Comparison of ENCODE assay signal across 8 cellular contexts in genomic region chr14:59187802-59188460, GRCh38. TPM values are rescaled to one million over a fixed set of nuclear protein-coding genes. Genes with fewer than 3 reads are reported as not detected.
DNase-seq lines count a peak whose midpoint lies in the region; ATAC-seq and TF ChIP-seq lines count a peak whose summit lies in the region.

No MANE protein-coding gene starts in this region.

- H3K4me1 ChIP-seq in upper lobe of left lung, result peaks cover 14 to 29% (median 23%) of the 10 kb centered on the region in 4 donors

- TF ChIP-seq CTCF in 22Rv1 (IDR thresholded peaks at IDR 0.05) (no peak), fibroblast of pulmonary artery (IDR thresholded peaks at IDR 0.05; ENCODE audit: low read length, missing control alignments) (no peak), upper lobe of left lung (IDR thresholded peaks at IDR 0.05) (no peak)

- H3K9me3 ChIP-seq in upper lobe of left lung, result no peaks in the 10 kb centered on the region

- DNase-seq in NCI-H524 (lab: John Stamatoyannopoulos, UW) (peak; percentile 93 to 95), fibroblast of pulmonary artery (ENCODE audit: low read depth) (no peak), occipital lobe (lab: John Stamatoyannopoulos, UW) (peak; percentile 27), upper lobe of left lung (peak in 1 of 2 donors; percentile 42)
- peak; percentile 68 for DNase-seq in activated CD8-positive, alpha-beta memory T cell treated with anti-CD3 and anti-CD28 coated beads, Interleukin-2, amount 50 U/mL, for 48 hours

- H3K27ac ChIP-seq in 22Rv1, result peak overlapping the region; percentile 93
- peak overlapping the region; percentile 92 to 98 (median 96) for H3K27ac ChIP-seq in upper lobe of left lung

- ATAC-seq in GM18858 (IDR thresholded peaks at IDR 0.05; ENCODE audit: unreplicated experiment) (peak; percentile 3), HG03097 (IDR thresholded peaks at IDR 0.05; ENCODE audit: low FRiP score, unreplicated experiment) (peak; percentile 21), upper lobe of left lung (ENCODE audit: low FRiP score in 2 of 2) (peak; percentile 45 to 71)

- no peak for TF ChIP-seq EP300 in upper lobe of left lung (IDR thresholded peaks at IDR 0.05)

- TF ChIP-seq POLR2A in upper lobe of left lung (IDR thresholded peaks at IDR 0.05), result no peak

- no peaks in the 10 kb centered on the region for H3K36me3 ChIP-seq in upper lobe of left lung

- 0% methylated on average over 32 to 42 of the region's 43 CpGs for WGBS in upper lobe of left lung, 2 donors

- H3K4me3 ChIP-seq in fibroblast of pulmonary artery (replicated peaks; ENCODE audit: low read depth, low read length) (peak overlapping the region; percentile 91), upper lobe of left lung (peak overlapping the region; percentile 76 to 90 (median 81))

- no peaks in the 10 kb centered on the region for H3K27me3 ChIP-seq in upper lobe of left lung

RNA-seq across cellular contexts. Expression of gene DAAM1, which starts 0.5 kb away (rescaled TPM):
- total RNA-seq in occipital lobe (182 TPM), upper lobe of left lung (10 to 100 TPM; 34.4 to 94.4 (median 55.5) TPM)

Comparison
In these comparisons a context has a peak if more than half of its experiments do, and no peak if none do; other contexts are left out.
1. ATAC-seq: peak in every context shown above with its lines; median percentile 58 in upper lobe of left lung; 21 in HG03097; 3 in GM18858.